ENCODE assay signal across 8 cellular contexts in the genomic region with DNA sequence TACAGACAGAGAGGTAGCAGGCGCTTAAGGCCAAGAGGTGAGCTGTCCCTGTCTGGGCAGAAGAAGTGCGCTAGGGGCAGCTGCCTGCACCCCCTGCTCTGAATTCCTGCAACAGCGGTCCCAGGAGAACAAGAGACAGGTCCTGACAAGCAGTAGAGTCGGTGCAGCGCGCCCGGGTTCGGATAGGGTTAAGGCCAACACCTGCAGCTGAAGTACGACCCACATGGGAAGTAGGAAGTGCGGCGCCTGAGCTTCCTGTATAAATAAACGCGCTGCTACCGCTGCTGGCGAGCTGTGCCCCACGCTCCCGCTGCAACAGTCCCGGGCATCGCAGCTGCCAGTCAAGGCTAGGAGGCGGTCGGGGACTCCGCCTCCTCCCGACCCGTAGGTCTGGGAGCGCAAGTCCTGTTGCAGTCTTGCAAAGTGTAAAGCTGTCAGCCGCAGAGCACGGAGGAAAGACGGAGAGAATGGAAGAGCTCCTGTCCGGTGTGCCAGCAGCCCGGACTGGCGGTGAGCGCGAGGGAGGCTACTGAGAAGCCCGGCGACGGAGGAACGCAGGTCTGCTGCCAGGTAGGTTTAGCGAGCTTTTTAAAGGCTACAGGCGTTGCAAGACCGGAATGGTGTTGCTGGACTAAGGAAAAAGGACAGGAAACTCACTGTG. TPM values are rescaled to one million over a fixed set of nuclear protein-coding genes. Genes with fewer than 3 reads are reported as not detected.
A peak's percentile ranks its signal among the peaks of the same experiment; 100 is the strongest.
DNase-seq lines count a peak whose midpoint lies in the region; ATAC-seq, FAIRE-seq and TF ChIP-seq lines count a peak whose summit lies in the region.

A gene (plus strand): TSS at position 290 of the 661 bp plus-strand sequence. CDS start 12,185 bp downstream, outside the sequence.

- H3K27ac ChIP-seq in A673 (ENCODE audit: low read depth, low read length, poor library complexity, severe bottlenecking) = no peak within 1 kb of the TSS
- peak within 1 kb of the TSS; percentile 59 to 73 for H3K27ac ChIP-seq in kidney (ENCODE audit: low read depth in 2 of 2, low read length in 2 of 2)

- no peaks in the 10 kb centered on the region for H3K9me3 ChIP-seq in A673 (ENCODE audit: low read depth, low read length, poor library complexity, severe bottlenecking)
- no peaks in the 10 kb centered on the region for H3K9me3 ChIP-seq in kidney (ENCODE audit: control insufficient read depth in 1 of 2, low read length in 2 of 2)

- CTCF ChIA-PET in A673 (lab: Charles Lee) = interaction anchor here (1.1 kb wide), 1 partner anchor 64 kb away, joined by 5 read pairs; no protein-coding TSS in a partner anchor

- peak within 1 kb of the TSS; percentile 72 to 74 for H3K9ac ChIP-seq in kidney (ENCODE audit: low read length in 2 of 2)

- H3K4me1 ChIP-seq in A673 (ENCODE audit: insufficient read depth, low read length, poor library complexity, severe bottlenecking) (no peaks in the 10 kb centered on the region), kidney (ENCODE audit: control insufficient read depth in 1 of 2, insufficient read depth in 1 of 2, low read depth in 1 of 2, low read length in 2 of 2) (peaks cover 3 to 6% of the 10 kb centered on the region in 2 donors)

- TF ChIP-seq CTCF in A673 (conservative IDR thresholded peaks at IDR 0.05; ENCODE audit: low read depth, low read length) = no peak
- no peak for TF ChIP-seq CTCF in kidney (IDR thresholded peaks at IDR 0.05; ENCODE audit: borderline replicate concordance, extremely low read depth, insufficient read depth)

- POLR2A ChIA-PET in A673 (lab: Charles Lee; ENCODE audit: low non-redundant PET) = no interaction called here

- no peaks in the 10 kb centered on the region for H3K27me3 ChIP-seq in A673 (replicated peaks; ENCODE audit: insufficient read depth, low read depth, low read length, poor library complexity)

- ATAC-seq in GM18907 (IDR thresholded peaks at IDR 0.05; ENCODE audit: unreplicated experiment) (peak; percentile 92), HG03175 (IDR thresholded peaks at IDR 0.05; ENCODE audit: unreplicated experiment) (peak; percentile 79)

- H3K36me3 ChIP-seq in A673 (ENCODE audit: insufficient read depth, low read length, poor library complexity, severe bottlenecking) (no peaks in the 10 kb centered on the region), kidney (ENCODE audit: control insufficient read depth in 1 of 2, insufficient read depth in 2 of 2, low read length in 2 of 2) (no peaks in the 10 kb centered on the region)

- DNase-seq in A673 (ENCODE audit: low spot score) (peak; percentile 78), NCI-H226 (peak; percentile 86), cerebellum (ENCODE audit: low spot score) (peak; percentile 49), kidney (peak; percentile 96)
- DNase-seq in activated CD4-positive, alpha-beta T cell treated with anti-CD3 and anti-CD28 coated beads for 1 hour = peak; percentile 54
- DNase-seq in stimulated activated CD4-positive, alpha-beta T cell treated with anti-CD3 and anti-CD28 coated beads, Interleukin-15, amount 100 ng/mL, for 48 hours (ENCODE audit: low read depth in 2 of 2) = peak; percentile 45

- BruUV-seq in A673 (replicated peaks; lab: Mats Ljungman, UMichigan) = no TSS peak

- peak within 1 kb of the TSS; percentile 55 for H3K4me3 ChIP-seq in A673 (ENCODE audit: low read depth, low read length, poor library complexity, severe bottlenecking)
- H3K4me3 ChIP-seq in kidney (ENCODE audit: low read length in 2 of 2) = peak within 1 kb of the TSS; percentile 92 to 94

- peak; percentile 19 for FAIRE-seq in kidney (lab: Jason Lieb, UNC)

- intact Hi-C loops in A673 (cut with micrococcal nuclease; ENCODE audit: unreplicated experiment) = no loop called here
- intact Hi-C loops in kidney (cut with DNase I) = no loop called here

RNA-seq across cellular contexts. Expression of the gene that starts here (rescaled TPM):
- total RNA-seq in A673 (2021) (0.82 and 1.0 TPM in 2 replicates), cerebellum (3.3 TPM), kidney (153 TPM)
- polyA plus RNA-seq in kidney (ENCODE audit: insufficient read depth, low read depth, low replicate concordance) = 9.4 TPM

Comparison
In these comparisons a context has a peak if more than half of its experiments do, and no peak if none do; other contexts are left out.
1. RNA of the gene that starts here (total RNA-seq): 153 TPM in kidney (single experiment); 3.3 TPM in cerebellum (single experiment) and 0.82 to 1.0 TPM in A673; every median in the first group is over 10 times any median in the second.
2. DNase-seq: peak in every context shown above with its lines; median percentile 96 in kidney; 86 in NCI-H226; 78 in A673; 54 in activated CD4-positive, alpha-beta T cell treated with anti-CD3 and anti-CD28 coated beads for 1 hour; 49 in cerebellum; 45 in stimulated activated CD4-positive, alpha-beta T cell treated with anti-CD3 and anti-CD28 coated beads, Interleukin-15, amount 100 ng/mL, for 48 hours.